In the genomic region with DNA sequence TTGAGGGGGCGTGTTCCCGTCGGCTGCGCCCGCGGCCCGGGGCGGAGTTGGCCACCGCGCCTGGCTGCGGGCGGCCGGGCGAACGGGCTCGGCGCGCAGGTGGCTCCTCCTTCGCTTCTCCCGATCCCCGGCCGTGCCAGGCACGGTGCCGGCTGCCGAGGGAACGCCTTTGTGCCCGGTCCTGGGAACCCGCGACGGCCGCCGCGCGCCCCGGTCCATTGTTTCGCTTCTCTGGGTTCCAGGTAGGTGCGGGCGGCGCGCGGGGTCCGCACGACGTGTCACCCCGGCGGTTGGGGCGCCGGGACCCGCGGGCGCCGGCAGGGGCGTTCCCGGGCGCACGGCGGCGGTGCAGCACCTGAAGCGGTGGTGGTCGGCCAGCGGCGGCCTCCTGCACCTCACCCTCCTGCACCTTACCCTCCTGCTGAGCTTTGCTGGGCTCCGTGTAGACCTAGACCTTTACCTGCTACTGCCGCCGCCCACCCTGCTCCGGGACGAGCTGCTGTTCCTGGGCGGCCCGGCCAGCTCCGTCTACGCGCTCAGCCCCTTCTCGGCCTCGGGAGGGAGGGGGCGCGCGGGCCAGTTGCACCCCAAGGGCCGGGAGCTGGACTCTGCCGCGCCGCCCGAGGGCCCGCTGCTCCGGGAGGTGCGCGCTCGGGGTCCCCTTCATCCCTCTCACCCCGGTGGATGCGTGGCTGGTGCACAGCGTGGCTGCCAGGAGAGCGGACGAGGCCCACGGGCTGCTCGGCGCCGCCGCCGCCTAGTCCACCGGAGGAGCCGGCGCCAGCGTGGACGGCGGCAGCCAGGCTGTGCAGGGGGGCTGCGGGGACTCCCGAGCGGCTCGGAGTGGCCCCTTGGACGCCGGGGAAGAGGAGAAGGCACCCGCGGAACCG, we compare ENCODE assay signal across 1 cellular context.
TF ChIP-seq lines count a peak whose summit lies in the region.

No MANE protein-coding gene starts in this region.

TF ChIP-seq in GM23338, 12 proteins besides CTCF, POLR2A, EP300 and RAD21 (continued from another document):
- TF ChIP-seq, protein P1, sequence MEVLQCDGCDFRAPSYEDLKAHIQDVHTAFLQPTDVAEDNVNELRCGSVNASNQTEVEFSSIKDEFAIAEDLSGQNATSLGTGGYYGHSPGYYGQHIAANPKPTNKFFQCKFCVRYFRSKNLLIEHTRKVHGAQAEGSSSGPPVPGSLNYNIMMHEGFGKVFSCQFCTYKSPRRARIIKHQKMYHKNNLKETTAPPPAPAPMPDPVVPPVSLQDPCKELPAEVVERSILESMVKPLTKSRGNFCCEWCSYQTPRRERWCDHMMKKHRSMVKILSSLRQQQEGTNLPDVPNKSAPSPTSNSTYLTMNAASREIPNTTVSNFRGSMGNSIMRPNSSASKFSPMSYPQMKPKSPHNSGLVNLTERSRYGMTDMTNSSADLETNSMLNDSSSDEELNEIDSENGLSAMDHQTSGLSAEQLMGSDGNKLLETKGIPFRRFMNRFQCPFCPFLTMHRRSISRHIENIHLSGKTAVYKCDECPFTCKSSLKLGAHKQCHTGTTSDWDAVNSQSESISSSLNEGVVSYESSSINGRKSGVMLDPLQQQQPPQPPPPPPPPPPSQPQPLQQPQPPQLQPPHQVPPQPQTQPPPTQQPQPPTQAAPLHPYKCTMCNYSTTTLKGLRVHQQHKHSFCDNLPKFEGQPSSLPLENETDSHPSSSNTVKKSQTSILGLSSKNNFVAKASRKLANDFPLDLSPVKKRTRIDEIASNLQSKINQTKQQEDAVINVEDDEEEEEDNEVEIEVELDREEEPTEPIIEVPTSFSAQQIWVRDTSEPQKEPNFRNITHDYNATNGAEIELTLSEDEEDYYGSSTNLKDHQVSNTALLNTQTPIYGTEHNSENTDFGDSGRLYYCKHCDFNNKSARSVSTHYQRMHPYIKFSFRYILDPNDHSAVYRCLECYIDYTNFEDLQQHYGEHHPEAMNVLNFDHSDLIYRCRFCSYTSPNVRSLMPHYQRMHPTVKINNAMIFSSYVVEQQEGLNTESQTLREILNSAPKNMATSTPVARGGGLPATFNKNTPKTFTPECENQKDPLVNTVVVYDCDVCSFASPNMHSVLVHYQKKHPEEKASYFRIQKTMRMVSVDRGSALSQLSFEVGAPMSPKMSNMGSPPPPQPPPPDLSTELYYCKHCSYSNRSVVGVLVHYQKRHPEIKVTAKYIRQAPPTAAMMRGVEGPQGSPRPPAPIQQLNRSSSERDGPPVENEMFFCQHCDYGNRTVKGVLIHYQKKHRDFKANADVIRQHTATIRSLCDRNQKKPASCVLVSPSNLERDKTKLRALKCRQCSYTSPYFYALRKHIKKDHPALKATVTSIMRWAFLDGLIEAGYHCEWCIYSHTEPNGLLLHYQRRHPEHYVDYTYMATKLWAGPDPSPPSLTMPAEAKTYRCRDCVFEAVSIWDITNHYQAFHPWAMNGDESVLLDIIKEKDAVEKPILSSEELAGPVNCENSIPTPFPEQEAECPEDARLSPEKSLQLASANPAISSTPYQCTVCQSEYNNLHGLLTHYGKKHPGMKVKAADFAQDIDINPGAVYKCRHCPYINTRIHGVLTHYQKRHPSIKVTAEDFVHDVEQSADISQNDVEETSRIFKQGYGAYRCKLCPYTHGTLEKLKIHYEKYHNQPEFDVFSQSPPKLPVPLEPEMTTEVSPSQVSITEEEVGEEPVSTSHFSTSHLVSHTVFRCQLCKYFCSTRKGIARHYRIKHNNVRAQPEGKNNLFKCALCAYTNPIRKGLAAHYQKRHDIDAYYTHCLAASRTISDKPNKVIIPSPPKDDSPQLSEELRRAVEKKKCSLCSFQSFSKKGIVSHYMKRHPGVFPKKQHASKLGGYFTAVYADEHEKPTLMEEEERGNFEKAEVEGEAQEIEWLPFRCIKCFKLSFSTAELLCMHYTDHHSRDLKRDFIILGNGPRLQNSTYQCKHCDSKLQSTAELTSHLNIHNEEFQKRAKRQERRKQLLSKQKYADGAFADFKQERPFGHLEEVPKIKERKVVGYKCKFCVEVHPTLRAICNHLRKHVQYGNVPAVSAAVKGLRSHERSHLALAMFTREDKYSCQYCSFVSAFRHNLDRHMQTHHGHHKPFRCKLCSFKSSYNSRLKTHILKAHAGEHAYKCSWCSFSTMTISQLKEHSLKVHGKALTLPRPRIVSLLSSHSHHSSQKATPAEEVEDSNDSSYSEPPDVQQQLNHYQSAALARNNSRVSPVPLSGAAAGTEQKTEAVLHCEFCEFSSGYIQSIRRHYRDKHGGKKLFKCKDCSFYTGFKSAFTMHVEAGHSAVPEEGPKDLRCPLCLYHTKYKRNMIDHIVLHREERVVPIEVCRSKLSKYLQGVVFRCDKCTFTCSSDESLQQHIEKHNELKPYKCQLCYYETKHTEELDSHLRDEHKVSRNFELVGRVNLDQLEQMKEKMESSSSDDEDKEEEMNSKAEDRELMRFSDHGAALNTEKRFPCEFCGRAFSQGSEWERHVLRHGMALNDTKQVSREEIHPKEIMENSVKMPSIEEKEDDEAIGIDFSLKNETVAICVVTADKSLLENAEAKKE (CRISPR knock-in tag; IDR thresholded peaks at IDR 0.05), result no peak
- TF ChIP-seq NANOG (IDR thresholded peaks at IDR 0.05; ENCODE audit: borderline replicate concordance), result no peak
- TF ChIP-seq, protein P2, sequence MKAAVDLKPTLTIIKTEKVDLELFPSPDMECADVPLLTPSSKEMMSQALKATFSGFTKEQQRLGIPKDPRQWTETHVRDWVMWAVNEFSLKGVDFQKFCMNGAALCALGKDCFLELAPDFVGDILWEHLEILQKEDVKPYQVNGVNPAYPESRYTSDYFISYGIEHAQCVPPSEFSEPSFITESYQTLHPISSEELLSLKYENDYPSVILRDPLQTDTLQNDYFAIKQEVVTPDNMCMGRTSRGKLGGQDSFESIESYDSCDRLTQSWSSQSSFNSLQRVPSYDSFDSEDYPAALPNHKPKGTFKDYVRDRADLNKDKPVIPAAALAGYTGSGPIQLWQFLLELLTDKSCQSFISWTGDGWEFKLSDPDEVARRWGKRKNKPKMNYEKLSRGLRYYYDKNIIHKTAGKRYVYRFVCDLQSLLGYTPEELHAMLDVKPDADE (IDR thresholded peaks at IDR 0.05), result no peak
- TF ChIP-seq STAT1 (IDR thresholded peaks at IDR 0.05; ENCODE audit: unreplicated experiment), result no peak
- no peak for TF ChIP-seq EZH2phosphoT487 (IDR thresholded peaks at IDR 0.05; ENCODE audit: unreplicated experiment)
- no peak for TF ChIP-seq POLR2AphosphoS5 (IDR thresholded peaks at IDR 0.05; ENCODE audit: low read depth)
